19 cellular contexts compared by ENCODE assay signal in genomic region chr7:152899004-152899403, GRCh38.
"Had no signal": no experiment of that assay in that cellular context is flagged by ENCODE, and none has a peak within 500 bp of the region (broad histone marks: within the 10 kb centered on the region; RNA-seq: fewer than 3 reads in every experiment).

No MANE protein-coding gene starts in this region.

- H3K4me3 ChIP-seq: adrenal gland, coronary artery, esophagus squamous epithelium, spleen, upper lobe of right lung had no signal

- H3K27ac Mint-ChIP-seq: activated CD4-positive, alpha-beta T cell treated with anti-CD3 and anti-CD28 coated beads, Interleukin-2, amount 10 ng/mL, durations not matched to agents 7 days and 5 days; activated CD8-positive, alpha-beta T cell treated with anti-CD3 and anti-CD28 coated beads for 36 hours; activated naive CD8-positive, alpha-beta T cell; mesothelial cell of epicardium; natural killer cell had no signal

- H3K4me3 Mint-ChIP-seq: activated CD4-positive, alpha-beta T cell treated with anti-CD3 and anti-CD28 coated beads, Interleukin-2, amount 10 ng/mL, durations not matched to agents 7 days and 5 days; activated CD8-positive, alpha-beta T cell treated with anti-CD3 and anti-CD28 coated beads for 36 hours; activated naive CD8-positive, alpha-beta T cell; mesothelial cell of epicardium; natural killer cell had no signal

- H3K36me3 Mint-ChIP-seq: activated naive CD8-positive, alpha-beta T cell; mesothelial cell of epicardium; natural killer cell had no signal

- H3K9me3 ChIP-seq: adrenal gland, esophagus squamous epithelium, neutrophil, spleen, upper lobe of right lung had no signal

- DNase-seq: activated CD4-positive, alpha-beta T cell treated with anti-CD3 and anti-CD28 coated beads, Interleukin-2, amount 10 ng/mL, durations not matched to agents 7 days and 5 days; activated CD4-positive, CD25-positive, alpha-beta regulatory T cell treated with anti-CD3 and anti-CD28 coated beads, Interleukin-2, amount 50 U/mL, for 72 hours; activated CD8-positive, alpha-beta T cell treated with anti-CD3 and anti-CD28 coated beads for 36 hours; activated naive CD4-positive, alpha-beta T cell; activated T-cell treated with anti-CD3 and anti-CD28 coated beads, Interleukin-2, amount 50 U/mL, for 1 hour; esophagus squamous epithelium; natural killer cell; spleen; stimulated activated CD4-positive, alpha-beta T cell treated with anti-CD3 and anti-CD28 coated beads, Interleukin-4, amount 100 ng/mL, for 1 hour; stimulated activated naive CD8-positive, alpha-beta T cell treated with anti-CD3 and anti-CD28 coated beads, Interleukin-15, Interleukin-2, amounts not matched to agents 100 U/mL and 50 U/mL, for 24 hours; T-helper 1 cell; WERI-Rb-1 had no signal

- H3K4me1 ChIP-seq: adrenal gland, parathyroid adenoma had no signal

- H3K4me1 Mint-ChIP-seq: activated CD4-positive, alpha-beta T cell treated with anti-CD3 and anti-CD28 coated beads, Interleukin-2, amount 10 ng/mL, durations not matched to agents 7 days and 5 days; natural killer cell had no signal

- H3K27ac ChIP-seq: adrenal gland, coronary artery, neutrophil, parathyroid adenoma, spleen, upper lobe of right lung, WERI-Rb-1 had no signal

- H3K79me2 ChIP-seq: parathyroid adenoma had no signal

- H3K9me3 Mint-ChIP-seq: activated CD4-positive, alpha-beta T cell treated with anti-CD3 and anti-CD28 coated beads, Interleukin-2, amount 10 ng/mL, durations not matched to agents 7 days and 5 days; activated CD8-positive, alpha-beta T cell treated with anti-CD3 and anti-CD28 coated beads for 36 hours; mesothelial cell of epicardium; natural killer cell had no signal

- H3K27me3 Mint-ChIP-seq: activated CD4-positive, alpha-beta T cell treated with anti-CD3 and anti-CD28 coated beads, Interleukin-2, amount 10 ng/mL, durations not matched to agents 7 days and 5 days; activated naive CD8-positive, alpha-beta T cell had no signal

- ATAC-seq: activated CD8-positive, alpha-beta T cell treated with anti-CD3 and anti-CD28 coated beads for 36 hours; natural killer cell; stimulated activated naive CD8-positive, alpha-beta T cell treated with anti-CD3 and anti-CD28 coated beads, Interleukin-15, Interleukin-2, amounts not matched to agents 100 U/mL and 50 U/mL, for 24 hours had no signal

- H2AFZ ChIP-seq: parathyroid adenoma had no signal

- H3K36me3 ChIP-seq: adrenal gland, esophagus squamous epithelium, neutrophil, spleen, upper lobe of right lung, WERI-Rb-1 had no signal

- H3K9ac ChIP-seq: parathyroid adenoma had no signal
